In the genomic region with DNA sequence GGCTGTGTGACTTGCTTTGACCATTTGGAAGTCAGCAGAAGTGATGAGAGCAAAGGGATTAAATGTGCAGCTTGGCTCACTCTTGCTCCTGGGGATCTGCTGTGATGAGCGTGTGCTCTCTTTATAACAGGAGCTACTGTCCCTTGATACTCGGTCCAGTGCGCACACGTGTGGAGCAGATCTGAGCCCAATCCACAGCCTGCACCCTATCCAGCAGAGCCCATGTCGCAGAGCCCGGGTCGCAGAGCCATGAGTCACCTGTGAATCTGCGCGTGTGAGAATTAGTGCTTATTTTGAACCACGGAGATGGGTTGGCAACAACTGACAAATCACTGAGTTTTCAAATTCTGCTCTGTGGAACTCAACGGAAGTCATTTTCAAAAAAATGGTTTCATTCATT, we compare ENCODE assay signal across 27 cellular contexts.
"Had no signal": no experiment of that assay in that cellular context is flagged by ENCODE, and none has a peak within 500 bp of the region (broad histone marks: within the 10 kb centered on the region; RNA-seq: fewer than 3 reads in every experiment).

No MANE protein-coding gene starts in this region.

- DNase-seq: naive thymus-derived CD8-positive, alpha-beta T cell; nephron progenitor cell; occipital lobe; ovary; posterior cingulate gyrus; psoas muscle; right cardiac atrium; right lobe of liver; sigmoid colon; small intestine; stimulated activated CD4-positive, alpha-beta T cell treated with anti-CD3 and anti-CD28 coated beads, Interleukin-15, amount 100 ng/mL, for 24 hours; stimulated activated CD4-positive, alpha-beta T cell treated with anti-CD3 and anti-CD28 coated beads, Interleukin-2, amount 100 ng/mL, for 24 hours; stimulated activated CD4-positive, alpha-beta T cell treated with anti-CD3 and anti-CD28 coated beads, Interleukin-4, amount 100 ng/mL, for 1 hour; stimulated activated CD4-positive, alpha-beta T cell treated with anti-CD3 and anti-CD28 coated beads, Interleukin-4, amount 100 ng/mL, for 4 hours; stimulated activated CD8-positive, alpha-beta memory T cell treated with anti-CD3 and anti-CD28 coated beads, Interleukin-4, amount 100 ng/mL, for 48 hours; stimulated activated naive CD4-positive, alpha-beta T cell; stimulated activated naive CD8-positive, alpha-beta T cell treated with anti-CD3 and anti-CD28 coated beads, Interleukin-15, amount 100 ng/mL, for 72 hours; stimulated activated naive CD8-positive, alpha-beta T cell treated with anti-CD3 and anti-CD28 coated beads, Interleukin-15, Interleukin-2, amounts not matched to agents 100 U/mL and 50 U/mL, for 24 hours; substantia nigra; tibial artery; transverse colon; upper lobe of right lung; uterus had no signal

- ATAC-seq: naive thymus-derived CD8-positive, alpha-beta T cell; psoas muscle; right cardiac atrium; right lobe of liver; stimulated activated memory B cell treated with anti-CD40 and anti-IgM and Interleukin-4, amounts not matched to agents 10 μg/mL and 1 μg/mL and 100 μg/mL, for 72 hours; stimulated activated naive CD8-positive, alpha-beta T cell treated with anti-CD3 and anti-CD28 coated beads, Interleukin-15, amount 100 ng/mL, for 72 hours; stimulated activated naive CD8-positive, alpha-beta T cell treated with anti-CD3 and anti-CD28 coated beads, Interleukin-15, Interleukin-2, amounts not matched to agents 100 U/mL and 50 U/mL, for 24 hours; upper lobe of right lung had no signal

- H3K27ac ChIP-seq: ovary, parathyroid adenoma, psoas muscle, right lobe of liver, sigmoid colon, suprapubic skin, testis, tibial artery, transverse colon, upper lobe of right lung, uterus had no signal

- H3K4me3 ChIP-seq: ovary, psoas muscle, right lobe of liver, sigmoid colon, suprapubic skin, testis, tibial artery, transverse colon, upper lobe of right lung, uterus had no signal

- H3K36me3 ChIP-seq: ovary, right lobe of liver, sigmoid colon, suprapubic skin, tibial artery, transverse colon, upper lobe of right lung, uterus had no signal

- H3K27me3 ChIP-seq: ovary, right lobe of liver, sigmoid colon, testis, uterus had no signal

- H3K4me1 ChIP-seq: parathyroid adenoma, psoas muscle, right lobe of liver, sigmoid colon, suprapubic skin, transverse colon, upper lobe of right lung, uterus had no signal

- H3K9me3 ChIP-seq: ovary, psoas muscle, right lobe of liver, sigmoid colon, suprapubic skin, testis, tibial artery, transverse colon, upper lobe of right lung, uterus had no signal
